Comparison of ENCODE assay signal across 11 cellular contexts in the genomic region with DNA sequence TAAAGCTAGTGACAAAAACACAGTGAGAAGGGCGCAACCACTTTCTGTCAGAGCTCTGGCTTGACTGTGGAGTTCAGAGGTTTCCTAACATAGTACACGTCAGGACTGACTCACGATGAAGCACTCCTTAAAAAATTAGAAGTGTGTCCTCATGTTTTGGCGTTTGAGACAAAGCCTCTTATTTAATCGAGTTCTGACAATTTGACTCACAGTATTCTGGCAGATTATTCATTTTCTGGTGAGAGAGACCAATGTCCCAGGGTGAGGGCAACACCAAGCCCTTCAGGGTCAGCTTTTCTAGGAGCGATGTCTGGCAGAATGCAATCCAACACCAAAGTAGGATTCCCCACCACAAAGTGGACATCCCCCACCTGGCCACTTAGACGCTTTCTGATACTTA.
A peak's percentile ranks its signal among the peaks of the same experiment; 100 is the strongest.
DNase-seq lines count a peak whose midpoint lies in the region; ATAC-seq and TF ChIP-seq lines count a peak whose summit lies in the region.
"Had no signal": no experiment of that assay in that cellular context is flagged by ENCODE, and none has a peak within 500 bp of the region (broad histone marks: within the 10 kb centered on the region; RNA-seq: fewer than 3 reads in every experiment).

No MANE protein-coding gene starts in this region.

- in situ Hi-C loops in GM13977 (cut with MboI; ENCODE audit: low pct_unique_long_range_greater_than_20kb, low sequenced_read_pairs, unreplicated experiment): no loop called here

- TF ChIP-seq CTCF in AG04449 (IDR thresholded peaks at IDR 0.05; ENCODE audit: insufficient read depth, low read length, missing control alignments) (no peak), GM13977 (IDR thresholded peaks at IDR 0.05; ENCODE audit: extremely low read depth, insufficient read depth, missing control alignments) (no peak)

- ATAC-seq in GM21526 (IDR thresholded peaks at IDR 0.05; ENCODE audit: low FRiP score, unreplicated experiment): no peak
- ATAC-seq in GM21723 (IDR thresholded peaks at IDR 0.05; ENCODE audit: unreplicated experiment): no peak
- ATAC-seq: activated T-cell treated with anti-CD3 and anti-CD28 coated beads, Interleukin-2, amount 50 U/mL, for 4 hours had no signal

- CTCF ChIA-PET in AG04449 (lab: Yijun Ruan, JAX): no interaction called here

- peak; percentile 58 for DNase-seq in AG04449 (ENCODE audit: low read depth, low spot score)
- peak; percentile 89 for DNase-seq in RKO (ENCODE audit: low spot score)
- peak; percentile 84 for DNase-seq in fibroblast of gingiva (ENCODE audit: low read depth)
- DNase-seq in non-pigmented ciliary epithelial cell (ENCODE audit: low read depth): peak; percentile 65
- DNase-seq in GM13977 (ENCODE audit: low spot score): no peak
- DNase-seq in activated gamma-delta T cell treated with Interleukin-2 at 50 U/mL for 16 hours: no peak
- DNase-seq: activated T-cell treated with anti-CD3 and anti-CD28 coated beads, Interleukin-2, amount 50 U/mL, for 4 hours; immature natural killer cell; NCI-H524 had no signal

- POLR2A ChIA-PET in AG04449 (lab: Yijun Ruan, JAX): interaction anchor here (1.0 kb wide), 1 partner anchor 406 kb away, joined by 3 read pairs; no protein-coding TSS in a partner anchor

- H3K4me3 ChIP-seq in AG04449 (ENCODE audit: low read depth, low read length): no peak overlapping the region

Comparison
In these comparisons a context has a peak if more than half of its experiments do, and no peak if none do; other contexts are left out.
1. DNase-seq: peak in AG04449 (single experiment), RKO (single experiment), fibroblast of gingiva (single experiment) and non-pigmented ciliary epithelial cell (single experiment); none in GM13977 (single experiment) and activated gamma-delta T cell treated with Interleukin-2 at 50 U/mL for 16 hours (single experiment).